Comparison of ENCODE assay signal across 1 cellular context in genomic region chr3:30687930-30688570, GRCh38.
TF ChIP-seq lines count a peak whose summit lies in the region.

No MANE protein-coding gene starts in this region.

TF ChIP-seq in A549, 52 proteins besides CTCF, POLR2A, EP300 and RAD21 (continued from another document):
- no peak for TF ChIP-seq REST (IDR thresholded peaks at IDR 0.05)
- TF ChIP-seq CBX8 (IDR thresholded peaks at IDR 0.05), result no peak
- no peak for TF ChIP-seq E2F6 (IDR thresholded peaks at IDR 0.05; ENCODE audit: borderline replicate concordance, low read depth)
- no peak for TF ChIP-seq HDAC2 (IDR thresholded peaks at IDR 0.05)
- TF ChIP-seq RARB (CRISPR knock-in tag; IDR thresholded peaks at IDR 0.05), result no peak
- no peak for TF ChIP-seq BHLHE40 (IDR thresholded peaks at IDR 0.05; ENCODE audit: low read depth, low read length)
- no peak for TF ChIP-seq GATA3 (IDR thresholded peaks at IDR 0.05; ENCODE audit: borderline replicate concordance)
- no peak for TF ChIP-seq HOXA7 (CRISPR knock-in tag; IDR thresholded peaks at IDR 0.05)
- no peak for TF ChIP-seq TFCP2L1 (CRISPR knock-in tag; IDR thresholded peaks at IDR 0.05)
- no peak for TF ChIP-seq PBX3 (IDR thresholded peaks at IDR 0.05)
- TF ChIP-seq ELK1 (IDR thresholded peaks at IDR 0.05; ENCODE audit: low read depth, low read length), result no peak
- TF ChIP-seq CHD2 (IDR thresholded peaks at IDR 0.05; ENCODE audit: low read length, partially characterized antibody), result no peak
- no peak for TF ChIP-seq NFE2L2 (conservative IDR thresholded peaks at IDR 0.05; ENCODE audit: low read length)
- TF ChIP-seq MAFK (IDR thresholded peaks at IDR 0.05; ENCODE audit: partially characterized antibody), result no peak
